ENCODE assay signal across 33 cellular contexts in genomic region chr14:35147711-35148110, GRCh38.
"Had no signal": no experiment of that assay in that cellular context is flagged by ENCODE, and none has a peak within 500 bp of the region (broad histone marks: within the 10 kb centered on the region; RNA-seq: fewer than 3 reads in every experiment).

No MANE protein-coding gene starts in this region.

- H3K4me2 ChIP-seq: PC-9 had no signal

- H3K27me3 ChIP-seq: MG63, SJCRH30 had no signal

- H3K36me3 ChIP-seq: MG63 had no signal

- DNase-seq: Kasumi-1, MG63, NCI-H1048, NCI-H1092 treated with DMSO at 0.1 percent for 48 hours, NCI-H1105 treated with DMSO at 0.1 percent for 48 hours, NCI-H1417, NCI-H1436, NCI-H146, NCI-H1694, NCI-H187, NCI-H1930, NCI-H2029 treated with DMSO at 0.1 percent for 48 hours, NCI-H2081 treated with DMSO at 0.1 percent for 48 hours, NCI-H2107, NCI-H2171, NCI-H226, NCI-H446 treated with DMSO at 0.1 percent for 48 hours, NCI-H510A, NCI-H524, NCI-H526, NCI-H69, NCI-H748 treated with DMSO at 0.1 percent for 48 hours, NCI-H82, PC-9, SHP77, SIG-M5, SJCRH30 had no signal

- H3K9me3 ChIP-seq: MG63, SJCRH30 had no signal

- ATAC-seq: Panc1, Right ventricle myocardium inferior, SK-N-SH treated with all-trans-retinoic acid at 6 μM for 48 hours had no signal

- H2AFZ ChIP-seq: PC-9 had no signal

- H3K27ac ChIP-seq: PC-9, RWPE1, SJCRH30, SK-N-MC had no signal

- H3K4me3 ChIP-seq: MG63, PC-9, SJCRH30, SK-N-MC had no signal

- FAIRE-seq: RCC 7860 had no signal

- H3K4me1 ChIP-seq: SJCRH30 had no signal
